27 cellular contexts compared by ENCODE assay signal in the genomic region with DNA sequence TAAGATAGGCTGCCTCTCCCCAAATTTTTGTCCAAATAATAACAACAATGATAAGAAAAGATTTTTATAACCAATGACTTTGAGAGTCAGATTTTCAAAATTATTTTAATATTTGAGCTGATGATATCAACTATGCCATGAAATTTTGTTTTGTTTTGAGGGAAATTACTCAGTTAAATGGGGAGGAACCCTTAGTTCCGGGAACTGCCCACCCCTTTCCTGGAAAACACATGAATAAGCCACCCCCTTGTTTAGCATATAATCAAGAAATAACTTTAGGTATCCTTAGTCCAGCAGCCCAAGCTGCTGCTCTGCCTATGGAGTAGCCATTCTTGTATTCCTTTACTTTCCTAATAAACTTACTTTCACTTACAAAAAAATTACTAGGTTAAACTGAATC.
A peak's percentile ranks its signal among the peaks of the same experiment; 100 is the strongest.
DNase-seq lines count a peak whose midpoint lies in the region; ATAC-seq and TF ChIP-seq lines count a peak whose summit lies in the region.
"Had no signal": no experiment of that assay in that cellular context is flagged by ENCODE, and none has a peak within 500 bp of the region (broad histone marks: within the 10 kb centered on the region; RNA-seq: fewer than 3 reads in every experiment).

No MANE protein-coding gene starts in this region.

- H3K27ac Mint-ChIP-seq in activated CD4-positive, alpha-beta T cell treated with anti-CD3 and anti-CD28 coated beads for 36 hours, result no peak overlapping the region
- H3K27ac Mint-ChIP-seq: activated naive CD4-positive, alpha-beta T cell treated with anti-CD3 and anti-CD28 coated beads, Interleukin-2, amount 50 U/mL, for 24 hours; activated T-helper 1 cell treated with anti-CD3 and anti-CD28 coated beads, Interleukin-12 subunit alpha, Interleukin-12 subunit beta, Interleukin-2, Interleukin-4 antibody, amounts not matched to agents 30 ng/mL and 10 ng/mL and 1 ng/mL, durations not matched to agents 14 hours and 24 hours and 36 hours; CD8-positive, alpha-beta memory T cell; endodermal cell; IgD-negative memory B cell; T-helper 2 cell treated with Interferon-gamma antibody and Interleukin-4, amounts not matched to agents 5 μg/mL and 100 μg/mL, for 36 hours had no signal

- H3K4me1 Mint-ChIP-seq in activated CD4-positive, alpha-beta T cell treated with anti-CD3 and anti-CD28 coated beads for 36 hours, result no peaks in the 10 kb centered on the region
- H3K4me1 Mint-ChIP-seq: activated naive CD4-positive, alpha-beta T cell treated with anti-CD3 and anti-CD28 coated beads, Interleukin-2, amount 50 U/mL, for 24 hours; CD8-positive, alpha-beta memory T cell; IgD-negative memory B cell had no signal

- TF ChIP-seq CTCF in brain microvascular endothelial cell (IDR thresholded peaks at IDR 0.05; ENCODE audit: low read depth, low read length, missing control alignments) (no peak), fibroblast of the aortic adventitia (IDR thresholded peaks at IDR 0.05; ENCODE audit: insufficient read depth, low read length) (no peak), smooth muscle cell (IDR thresholded peaks at IDR 0.05; ENCODE audit: borderline replicate concordance, insufficient read depth, poor library complexity, severe bottlenecking) (no peak)

- intact Hi-C loops in activated CD4-positive, alpha-beta T cell treated with anti-CD3 and anti-CD28 coated beads for 36 hours (cut with DNase I, micrococcal nuclease), result no loop called here
- intact Hi-C loops in Right ventricle myocardium inferior (cut with DNase I) (no loop called here), left colon (cut with DNase I, micrococcal nuclease) (no loop called here)

- H3K36me3 Mint-ChIP-seq in activated CD4-positive, alpha-beta T cell treated with anti-CD3 and anti-CD28 coated beads for 36 hours (ENCODE audit: low read depth), result no peaks in the 10 kb centered on the region
- H3K36me3 Mint-ChIP-seq: activated naive CD4-positive, alpha-beta T cell treated with anti-CD3 and anti-CD28 coated beads, Interleukin-2, amount 50 U/mL, for 24 hours; CD8-positive, alpha-beta memory T cell; IgD-negative memory B cell had no signal

- in situ Hi-C loops in brain microvascular endothelial cell (cut with HindIII; ENCODE audit: low pct_ligation_motif_present, low sequenced_read_pairs), result no loop called here

- H3K27ac ChIP-seq in brain microvascular endothelial cell, result peak overlapping the region; percentile 55
- peak overlapping the region; percentile 37 for H3K27ac ChIP-seq in smooth muscle cell (ENCODE audit: low read depth)
- H3K27ac ChIP-seq: lower lobe of right lung, psoas muscle, thoracic aorta, uterus, VCaP had no signal

- WGBS in smooth muscle cell (ENCODE audit: low lambda C conversion rate), result 88% methylated on average over 1 of the region's 1 CpG

- H4K20me1 ChIP-seq in smooth muscle cell (ENCODE audit: low read depth), result peaks cover 17% of the 10 kb centered on the region

- H3F3A ChIP-seq in smooth muscle cell (ENCODE audit: low read depth), result peaks cover 40% of the 10 kb centered on the region

- no peak overlapping the region for H3K4me3 Mint-ChIP-seq in activated CD4-positive, alpha-beta T cell treated with anti-CD3 and anti-CD28 coated beads for 36 hours
- H3K4me3 Mint-ChIP-seq: activated naive CD4-positive, alpha-beta T cell treated with anti-CD3 and anti-CD28 coated beads, Interleukin-2, amount 50 U/mL, for 24 hours; activated T-helper 1 cell treated with anti-CD3 and anti-CD28 coated beads, Interleukin-12 subunit alpha, Interleukin-12 subunit beta, Interleukin-2, Interleukin-4 antibody, amounts not matched to agents 30 ng/mL and 10 ng/mL and 1 ng/mL, durations not matched to agents 14 hours and 24 hours and 36 hours; CD8-positive, alpha-beta memory T cell; endodermal cell; IgD-negative memory B cell; T-helper 2 cell treated with Interferon-gamma antibody and Interleukin-4, amounts not matched to agents 5 μg/mL and 100 μg/mL, for 36 hours had no signal

- H3K4me3 ChIP-seq in brain microvascular endothelial cell (ENCODE audit: low read depth, low read length) (no peak overlapping the region), fibroblast of the aortic adventitia (ENCODE audit: low read depth, low read length) (no peak overlapping the region), smooth muscle cell (no peak overlapping the region)
- H3K4me3 ChIP-seq: lower lobe of right lung, psoas muscle, thoracic aorta, uterus had no signal

- POLR2A ChIA-PET in activated CD4-positive, alpha-beta T cell treated with anti-CD3 and anti-CD28 coated beads for 36 hours (lab: Charles Lee), result no interaction called here

- H3K9ac ChIP-seq in smooth muscle cell (ENCODE audit: low read depth), result no peak overlapping the region

- no peak for ATAC-seq in activated CD4-positive, alpha-beta T cell treated with anti-CD3 and anti-CD28 coated beads for 36 hours
- ATAC-seq in Right ventricle myocardium inferior (no peak), left colon (no peak)
- ATAC-seq: lower lobe of right lung, psoas muscle had no signal

- H2AFZ ChIP-seq in smooth muscle cell (ENCODE audit: low read depth), result no peak overlapping the region

- H3K79me2 ChIP-seq in smooth muscle cell (ENCODE audit: low read depth), result peaks cover 63% of the 10 kb centered on the region

- CTCF ChIA-PET in activated CD4-positive, alpha-beta T cell treated with anti-CD3 and anti-CD28 coated beads for 36 hours (lab: Charles Lee), result interaction anchor here (0.6 kb wide), 1 partner anchor 13 kb away, joined by 3 read pairs; no protein-coding TSS in a partner anchor

- H3K9me3 Mint-ChIP-seq in activated CD4-positive, alpha-beta T cell treated with anti-CD3 and anti-CD28 coated beads for 36 hours (ENCODE audit: low read depth), result no peaks in the 10 kb centered on the region
- H3K9me3 Mint-ChIP-seq: activated naive CD4-positive, alpha-beta T cell treated with anti-CD3 and anti-CD28 coated beads, Interleukin-2, amount 50 U/mL, for 24 hours; activated T-helper 1 cell treated with anti-CD3 and anti-CD28 coated beads, Interleukin-12 subunit alpha, Interleukin-12 subunit beta, Interleukin-2, Interleukin-4 antibody, amounts not matched to agents 30 ng/mL and 10 ng/mL and 1 ng/mL, durations not matched to agents 14 hours and 24 hours and 36 hours; CD8-positive, alpha-beta memory T cell; endodermal cell; T-helper 2 cell treated with Interferon-gamma antibody and Interleukin-4, amounts not matched to agents 5 μg/mL and 100 μg/mL, for 36 hours had no signal

- peaks cover 25% of the 10 kb centered on the region for H3K4me1 ChIP-seq in smooth muscle cell (ENCODE audit: low read depth)

- H3K27me3 ChIP-seq in brain microvascular endothelial cell (replicated peaks) (no peaks in the 10 kb centered on the region), smooth muscle cell (ENCODE audit: low read depth) (no peaks in the 10 kb centered on the region)
- H3K27me3 ChIP-seq: uterus had no signal

- H3K4me2 ChIP-seq in smooth muscle cell, result no peak overlapping the region

- DNase-seq in activated CD4-positive, alpha-beta T cell treated with anti-CD3 and anti-CD28 coated beads for 36 hours, result peak; percentile 24
- DNase-seq in activated CD4-positive, alpha-beta T cell treated with anti-CD3 and anti-CD28 coated beads for 1 hour, result no peak
- DNase-seq in brain microvascular endothelial cell, result no peak
- peak; percentile 71 for DNase-seq in fibroblast of the aortic adventitia (ENCODE audit: low read depth)
- DNase-seq in smooth muscle cell (lab: John Stamatoyannopoulos, UW; ENCODE audit: unreplicated experiment), result no peak
- DNase-seq in GOT3 (lab: John Stamatoyannopoulos, UW), result no peak
- DNase-seq in Right ventricle myocardium inferior (ENCODE audit: missing footprints), result no peak
- no peak for DNase-seq in left colon
- DNase-seq: 8988T; CD8-positive, alpha-beta memory T cell; cortex of kidney; DMS153; endodermal cell; kidney glomerular epithelial cell; lower lobe of right lung; NCI-H1092; NCI-H1694 treated with DMSO at 0.1 percent for 48 hours; NCI-H510A; psoas muscle; stimulated activated naive CD4-positive, alpha-beta T cell treated with Interleukin-2 at 50 U/mL for 16 hours; uterus had no signal

- H3K36me3 ChIP-seq in brain microvascular endothelial cell (replicated peaks) (peaks cover 23% of the 10 kb centered on the region), smooth muscle cell (ENCODE audit: low read depth) (no peaks in the 10 kb centered on the region)
- H3K36me3 ChIP-seq: lower lobe of right lung, thoracic aorta, uterus had no signal

- no peaks in the 10 kb centered on the region for H3K9me3 ChIP-seq in smooth muscle cell (replicated peaks; ENCODE audit: low read depth)
- H3K9me3 ChIP-seq: lower lobe of right lung, psoas muscle, thoracic aorta, uterus had no signal

- H3K27me3 Mint-ChIP-seq in activated CD4-positive, alpha-beta T cell treated with anti-CD3 and anti-CD28 coated beads for 36 hours, result peaks cover 29% of the 10 kb centered on the region

Comparison
In these comparisons a context has a peak if more than half of its experiments do, and no peak if none do; other contexts are left out.
1. DNase-seq: peak in activated CD4-positive, alpha-beta T cell treated with anti-CD3 and anti-CD28 coated beads for 36 hours (single experiment) and fibroblast of the aortic adventitia (single experiment); none in activated CD4-positive, alpha-beta T cell treated with anti-CD3 and anti-CD28 coated beads for 1 hour (single experiment), brain microvascular endothelial cell (single experiment), smooth muscle cell (single experiment), GOT3 (single experiment), Right ventricle myocardium inferior (single experiment) and left colon (0 of 2).